25 cellular contexts compared by ENCODE assay signal in genomic region chr7:155431711-155432110, GRCh38. TPM values are rescaled to one million over a fixed set of nuclear protein-coding genes. Genes with fewer than 3 reads are reported as not detected.
DNase-seq lines count a peak whose midpoint lies in the region; ATAC-seq, FAIRE-seq and TF ChIP-seq lines count a peak whose summit lies in the region.
"Had no signal": no experiment of that assay in that cellular context is flagged by ENCODE, and none has a peak within 500 bp of the region (broad histone marks: within the 10 kb centered on the region; RNA-seq: fewer than 3 reads in every experiment).

No MANE protein-coding gene starts in this region.

- no peak overlapping the region for H3K27ac Mint-ChIP-seq in progenitor cell of endocrine pancreas
- H3K27ac Mint-ChIP-seq: CD4-positive, alpha-beta memory T cell; GM23338; H9 had no signal

- H3K4me3 Mint-ChIP-seq in progenitor cell of endocrine pancreas (ENCODE audit: low read depth), result no peak overlapping the region
- H3K4me3 Mint-ChIP-seq: CD4-positive, alpha-beta memory T cell; GM23338; H9 had no signal

- no peak overlapping the region for H3K9ac ChIP-seq in kidney (ENCODE audit: low read length in 2 of 2)
- H3K9ac ChIP-seq: BLaER1 treated with 17β-estradiol and CSF1 and Interleukin-3, amounts not matched to agents 10 nM and 100 nM had no signal

- no peaks in the 10 kb centered on the region for H3K36me3 ChIP-seq in kidney (ENCODE audit: control insufficient read depth in 1 of 2, insufficient read depth in 2 of 2, low read length in 2 of 2)
- H3K36me3 ChIP-seq: BE2C; BLaER1 treated with 17β-estradiol and CSF1 and Interleukin-3, amounts not matched to agents 10 nM and 100 nM had no signal

- H3K9me3 ChIP-seq in right cardiac atrium (ENCODE audit: control insufficient read depth, low read length), result no peaks in the 10 kb centered on the region
- no peaks in the 10 kb centered on the region for H3K9me3 ChIP-seq in kidney (ENCODE audit: control insufficient read depth in 1 of 2, low read length in 2 of 2)
- H3K9me3 ChIP-seq: A549, BE2C had no signal

- TF ChIP-seq CTCF in kidney (IDR thresholded peaks at IDR 0.05; ENCODE audit: borderline replicate concordance, extremely low read depth, insufficient read depth) (no peak), progenitor cell of endocrine pancreas (IDR thresholded peaks at IDR 0.05; ENCODE audit: unreplicated experiment) (no peak)

- intact Hi-C loops in left ventricle myocardium superior (cut with micrococcal nuclease) (no loop called here), right cardiac atrium (cut with DNase I) (no loop called here), kidney (cut with DNase I) (no loop called here), posterior vena cava (cut with DNase I) (no loop called here)

- ATAC-seq in left ventricle myocardium superior, result no peak
- no peak for ATAC-seq in right cardiac atrium
- ATAC-seq in HG03095 (IDR thresholded peaks at IDR 0.05; ENCODE audit: unreplicated experiment), result no peak
- ATAC-seq: GM23338, HCT116 had no signal

- H3K4me3 ChIP-seq in right cardiac atrium (ENCODE audit: low read length) (no peak overlapping the region), kidney (ENCODE audit: low read length in 2 of 2) (no peak overlapping the region)
- H3K4me3 ChIP-seq: A549; BLaER1 treated with 17β-estradiol and CSF1 and Interleukin-3, amounts not matched to agents 10 nM and 100 nM; GM23338 had no signal

- no peak for FAIRE-seq in kidney (lab: Jason Lieb, UNC)
- FAIRE-seq: A549, GM12891, GM18507 had no signal

- peak; percentile 6 for DNase-seq in left ventricle myocardium superior
- no peak for DNase-seq in right cardiac atrium
- peak; percentile 36 for DNase-seq in kidney
- DNase-seq in posterior vena cava (ENCODE audit: low spot score), result peak; percentile 54
- no peak for DNase-seq in activated CD4-positive, CD25-positive, alpha-beta regulatory T cell (lab: John Stamatoyannopoulos, UW)
- no peak for DNase-seq in progenitor cell of endocrine pancreas (ENCODE audit: low spot score, unreplicated experiment)
- DNase-seq: 8988T; ACHN; AML-193; BE2C; Calu3; CD4-positive, alpha-beta memory T cell; COR-L47; DMS53; DMS79 treated with DMSO at 0.1 percent for 48 hours; GF-D8; H9 had no signal

- H3K27ac ChIP-seq in right cardiac atrium (ENCODE audit: low read length) (no peak overlapping the region), kidney (ENCODE audit: low read depth in 2 of 2, low read length in 2 of 2) (no peak overlapping the region)
- H3K27ac ChIP-seq: A549; BLaER1 treated with 17β-estradiol and CSF1 and Interleukin-3, amounts not matched to agents 10 nM and 100 nM had no signal

- WGBS in right cardiac atrium, result 82% methylated on average over 14 of the region's 14 CpGs

- no peaks in the 10 kb centered on the region for H3K36me3 Mint-ChIP-seq in progenitor cell of endocrine pancreas (ENCODE audit: insufficient read depth)
- H3K36me3 Mint-ChIP-seq: CD4-positive, alpha-beta memory T cell had no signal

- peaks cover 89% of the 10 kb centered on the region for H3K27me3 Mint-ChIP-seq in progenitor cell of endocrine pancreas

- no peaks in the 10 kb centered on the region for H3K9me3 Mint-ChIP-seq in progenitor cell of endocrine pancreas (ENCODE audit: low read depth)

- H3K27me3 ChIP-seq in right cardiac atrium (ENCODE audit: control insufficient read depth, insufficient read depth), result no peaks in the 10 kb centered on the region

- no peaks in the 10 kb centered on the region for H3K4me1 Mint-ChIP-seq in progenitor cell of endocrine pancreas (ENCODE audit: low read depth)
- H3K4me1 Mint-ChIP-seq: GM23338 had no signal

- H3K4me1 ChIP-seq in right cardiac atrium (ENCODE audit: control insufficient read depth, insufficient read depth, low read length), result no peaks in the 10 kb centered on the region
- no peaks in the 10 kb centered on the region for H3K4me1 ChIP-seq in kidney (ENCODE audit: control insufficient read depth in 1 of 2, insufficient read depth in 1 of 2, low read depth in 1 of 2, low read length in 2 of 2)
- H3K4me1 ChIP-seq: A549, BE2C had no signal

RNA-seq across cellular contexts. Expression of gene EN2, which starts 26.2 kb away (rescaled TPM):
- not detected for total RNA-seq in left ventricle myocardium superior
- under 1 TPM in 2 of 4 donors, not detected in 2; 0.11 to 0.35 TPM for total RNA-seq in right cardiac atrium
- 0.16 TPM for polyA plus RNA-seq in right cardiac atrium
- total RNA-seq in kidney, result 0.13 TPM
- polyA plus RNA-seq in kidney (ENCODE audit: insufficient read depth, low read depth, low replicate concordance), result not detected
- under 1 TPM; 0.14 to 0.19 TPM for total RNA-seq in posterior vena cava
- not detected in 2 replicates for total RNA-seq in progenitor cell of endocrine pancreas
- total RNA-seq: CD4-positive, alpha-beta memory T cell; G401; GM23338 had no signal
- polyA plus RNA-seq: CD4-positive, alpha-beta memory T cell; GM23338 had no signal

Comparison
In these comparisons a context has a peak if more than half of its experiments do, and no peak if none do; other contexts are left out.
1. DNase-seq: peak in left ventricle myocardium superior (single experiment), kidney (single experiment) and posterior vena cava (single experiment); none in right cardiac atrium (0 of 3), activated CD4-positive, CD25-positive, alpha-beta regulatory T cell (0 of 4) and progenitor cell of endocrine pancreas (single experiment).